ENCODE assay signal across 1 cellular context in genomic region chr10:133211959-133212852, GRCh38.
TF ChIP-seq lines count a peak whose summit lies in the region.

No MANE protein-coding gene starts in this region.

TF ChIP-seq in WTC11, 78 proteins besides CTCF, POLR2A, EP300 and RAD21 (continued from another document):
- no peak for TF ChIP-seq ZNF532 (CRISPR knock-in tag; IDR thresholded peaks at IDR 0.05; ENCODE audit: borderline replicate concordance)
- no peak for TF ChIP-seq MYBL2 (CRISPR knock-in tag; IDR thresholded peaks at IDR 0.05)
- no peak for TF ChIP-seq STAT6 (CRISPR knock-in tag; conservative IDR thresholded peaks at IDR 0.05; ENCODE audit: low read depth)
- no peak for TF ChIP-seq GABPB1 (CRISPR knock-in tag; IDR thresholded peaks at IDR 0.05)
- no peak for TF ChIP-seq NR2C2 (CRISPR knock-in tag; IDR thresholded peaks at IDR 0.05)
- no peak for TF ChIP-seq ZNF423 (CRISPR knock-in tag; IDR thresholded peaks at IDR 0.05)
- no peak for TF ChIP-seq TCF7 (CRISPR knock-in tag; IDR thresholded peaks at IDR 0.05; ENCODE audit: low read depth)
